Comparison of ENCODE assay signal across 19 cellular contexts in the genomic region with DNA sequence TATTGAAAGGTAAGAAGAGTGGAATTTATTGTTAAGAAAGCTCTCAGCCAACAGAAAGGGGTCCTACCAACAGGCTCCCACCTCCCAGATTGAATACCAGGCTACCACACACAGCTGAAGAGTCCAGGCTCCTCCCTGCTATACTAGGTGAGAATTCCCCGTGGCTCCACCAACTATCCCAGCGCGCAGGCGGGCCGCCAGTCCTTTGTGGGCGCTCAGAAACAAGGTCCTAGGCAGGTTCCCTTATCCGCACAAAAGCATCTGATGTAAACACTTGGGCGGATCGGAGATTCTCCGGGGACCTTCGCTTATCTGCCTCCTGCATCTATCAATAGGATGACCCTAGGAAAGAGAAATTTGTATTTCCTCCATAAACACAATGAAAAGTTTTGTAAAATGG.
DNase-seq lines count a peak whose midpoint lies in the region; ATAC-seq and TF ChIP-seq lines count a peak whose summit lies in the region.
"Had no signal": no experiment of that assay in that cellular context is flagged by ENCODE, and none has a peak within 500 bp of the region (broad histone marks: within the 10 kb centered on the region; RNA-seq: fewer than 3 reads in every experiment).

No MANE protein-coding gene starts in this region.

- intact Hi-C loops in upper lobe of right lung (cut with DNase I) = no loop called here

- no peak overlapping the region for H3K14ac ChIP-seq in H9 (ENCODE audit: insufficient read depth, low read length)

- H2BK120ac ChIP-seq in H9 (ENCODE audit: low read depth, low read length, poor library complexity, severe bottlenecking) = no peak overlapping the region

- H2BK15ac ChIP-seq in H9 (ENCODE audit: low read depth, low read length) = no peak overlapping the region

- ATAC-seq in upper lobe of right lung = no peak
- no peak for ATAC-seq in stimulated activated memory B cell treated with anti-CD40 and anti-IgM and Interleukin-4, amounts not matched to agents 10 μg/mL and 1 μg/mL and 100 μg/mL, for 72 hours

- H4K91ac ChIP-seq in H9 (ENCODE audit: insufficient read length, low read depth, low read length) = no peak overlapping the region

- WGBS in H9 (ENCODE audit: extremely low coverage, insufficient read length, low lambda C conversion rate) = no CpG with 5 or more reads among the region's 11 CpGs

- no peak overlapping the region for H2BK20ac ChIP-seq in H9 (ENCODE audit: low read depth, low read length, poor library complexity, severe bottlenecking)

- H3K23me2 ChIP-seq in H9 (ENCODE audit: insufficient read length, low read depth, low read length, poor library complexity, severe bottlenecking) = no peaks in the 10 kb centered on the region

- no peak overlapping the region for H4K8ac ChIP-seq in H9 (replicated peaks; ENCODE audit: insufficient read length, low read depth, low read length)

- H3K27me3 ChIP-seq in H9 (ENCODE audit: insufficient read depth, low read length) (no peaks in the 10 kb centered on the region), upper lobe of right lung (no peaks in the 10 kb centered on the region)
- H3K27me3 ChIP-seq: BE2C had no signal

- H3K4ac ChIP-seq in H9 (ENCODE audit: low read depth, low read length) = no peak overlapping the region

- TF ChIP-seq CTCF in H9 (conservative IDR thresholded peaks at IDR 0.05) = no peak
- TF ChIP-seq CTCF in upper lobe of right lung (IDR thresholded peaks at IDR 0.05) = no peak
- TF ChIP-seq CTCF in osteocyte (IDR thresholded peaks at IDR 0.05) = no peak

- no peak overlapping the region for H3K56ac ChIP-seq in H9 (ENCODE audit: insufficient read length, low read depth, low read length)

- H4K20me1 ChIP-seq in H9 (ENCODE audit: control insufficient read depth, insufficient read depth, insufficient read length) = no peaks in the 10 kb centered on the region

- H3K4me3 ChIP-seq in upper lobe of right lung = no peak overlapping the region

- peak overlapping the region in 1 of 3 experiments; percentile 10; a peak in 1 of 7 replicates for H3K27ac Mint-ChIP-seq in H9
- H3K27ac Mint-ChIP-seq in osteocyte (ENCODE audit: unreplicated experiment) = no peak overlapping the region
- H3K27ac Mint-ChIP-seq in stimulated activated memory B cell treated with anti-CD40 and anti-IgM and Interleukin-4, amounts not matched to agents 10 μg/mL and 1 μg/mL and 100 μg/mL, for 72 hours = no peak overlapping the region
- H3K27ac Mint-ChIP-seq: CD4-positive, CD25-positive, alpha-beta regulatory T cell; CD8-positive, alpha-beta memory T cell had no signal

- no peaks in the 10 kb centered on the region for H3K4me1 Mint-ChIP-seq in H9
- no peaks in the 10 kb centered on the region for H3K4me1 Mint-ChIP-seq in osteocyte (ENCODE audit: unreplicated experiment)
- H3K4me1 Mint-ChIP-seq in stimulated activated memory B cell treated with anti-CD40 and anti-IgM and Interleukin-4, amounts not matched to agents 10 μg/mL and 1 μg/mL and 100 μg/mL, for 72 hours = no peaks in the 10 kb centered on the region
- H3K4me1 Mint-ChIP-seq: CD4-positive, CD25-positive, alpha-beta regulatory T cell; CD8-positive, alpha-beta memory T cell had no signal

- H3K27ac ChIP-seq in H9 (ENCODE audit: insufficient read length, low read depth, low read length) (no peak overlapping the region), upper lobe of right lung (no peak overlapping the region)

- H3K36me3 Mint-ChIP-seq in H9 (ENCODE audit: insufficient read depth in 1 of 3, low read depth in 3 of 3) (no peaks in the 10 kb centered on the region), osteocyte (ENCODE audit: unreplicated experiment) (no peaks in the 10 kb centered on the region)
- H3K36me3 Mint-ChIP-seq in stimulated activated memory B cell treated with anti-CD40 and anti-IgM and Interleukin-4, amounts not matched to agents 10 μg/mL and 1 μg/mL and 100 μg/mL, for 72 hours = no peaks in the 10 kb centered on the region
- H3K36me3 Mint-ChIP-seq: CD4-positive, CD25-positive, alpha-beta regulatory T cell; CD8-positive, alpha-beta memory T cell had no signal

- no peak overlapping the region for H2AFZ ChIP-seq in H9 (ENCODE audit: low read length)

- H3K18ac ChIP-seq in H9 (ENCODE audit: insufficient read length, low read depth, low read length) = no peak overlapping the region

- H4K5ac ChIP-seq in H9 (ENCODE audit: insufficient read length, low read depth, low read length) = no peak overlapping the region

- H3K79me1 ChIP-seq in H9 (ENCODE audit: insufficient read depth, low read depth, low read length, poor library complexity, severe bottlenecking) = no peaks in the 10 kb centered on the region

- H3K9me3 Mint-ChIP-seq in H9 = no peaks in the 10 kb centered on the region
- no peaks in the 10 kb centered on the region for H3K9me3 Mint-ChIP-seq in osteocyte (ENCODE audit: unreplicated experiment)
- H3K9me3 Mint-ChIP-seq in stimulated activated memory B cell treated with anti-CD40 and anti-IgM and Interleukin-4, amounts not matched to agents 10 μg/mL and 1 μg/mL and 100 μg/mL, for 72 hours = no peaks in the 10 kb centered on the region

- H3K9me3 ChIP-seq in H9 (ENCODE audit: control insufficient read depth, low read depth, low read length) (no peaks in the 10 kb centered on the region), upper lobe of right lung (no peaks in the 10 kb centered on the region)
- H3K9me3 ChIP-seq: BE2C had no signal

- DNase-seq in H9 (peak; percentile 34), ecto neural progenitor cell (ENCODE audit: low spot score) (peak; percentile 45), islet precursor cell (peak; percentile 50), upper lobe of right lung (peak; percentile 46), NCI-H524 (lab: John Stamatoyannopoulos, UW) (no peak), osteocyte (ENCODE audit: extremely low spot score, unreplicated experiment) (no peak), glomerular visceral epithelial cell (ENCODE audit: extremely low spot score) (no peak)
- DNase-seq: ACHN; BE2C; C1 segment of cervical spinal cord; CD4-positive, CD25-positive, alpha-beta regulatory T cell; CD8-positive, alpha-beta memory T cell; COR-L47; DMS 273 treated with DMSO at 0.1 percent for 48 hours; DND-41; GDM1; GOT3; H7 had no signal

- H3K4me1 ChIP-seq in H9 (ENCODE audit: insufficient read depth, low read length) (no peaks in the 10 kb centered on the region), upper lobe of right lung (no peaks in the 10 kb centered on the region)
- H3K4me1 ChIP-seq: BE2C had no signal

- H2BK12ac ChIP-seq in H9 (ENCODE audit: insufficient read length, low read depth, low read length) = no peak overlapping the region

- no peaks in the 10 kb centered on the region for H3K79me2 ChIP-seq in H9 (ENCODE audit: insufficient read depth, low read length)

- H3K4me2 ChIP-seq in H9 (ENCODE audit: insufficient read depth, insufficient read length, low read length) = no peak overlapping the region

- no peak overlapping the region for H2BK5ac ChIP-seq in H9 (ENCODE audit: insufficient read length, low read length)

- no peak overlapping the region for H3K23ac ChIP-seq in H9 (ENCODE audit: insufficient read length, low read depth, low read length)

- H3K9ac ChIP-seq in H9 (ENCODE audit: extremely low read depth, insufficient read length, low read length) = no peak overlapping the region

- no peak overlapping the region for H2AK5ac ChIP-seq in H9 (ENCODE audit: insufficient read length, low read length)

- H3K36me3 ChIP-seq in upper lobe of right lung = no peaks in the 10 kb centered on the region
- H3K36me3 ChIP-seq: BE2C had no signal

- no peak overlapping the region for H3T11ph ChIP-seq in H9 (ENCODE audit: low read length)

- H3K27me3 Mint-ChIP-seq in H9 (ENCODE audit: low read depth) (no peaks in the 10 kb centered on the region; the same call in 1 of the 2 replicates), osteocyte (ENCODE audit: unreplicated experiment) (no peaks in the 10 kb centered on the region)
- no peaks in the 10 kb centered on the region for H3K27me3 Mint-ChIP-seq in stimulated activated memory B cell treated with anti-CD40 and anti-IgM and Interleukin-4, amounts not matched to agents 10 μg/mL and 1 μg/mL and 100 μg/mL, for 72 hours
- H3K27me3 Mint-ChIP-seq: CD4-positive, CD25-positive, alpha-beta regulatory T cell; CD8-positive, alpha-beta memory T cell had no signal

- H3K4me3 Mint-ChIP-seq in H9 (no peak overlapping the region), osteocyte (ENCODE audit: unreplicated experiment) (no peak overlapping the region)
- H3K4me3 Mint-ChIP-seq in stimulated activated memory B cell treated with anti-CD40 and anti-IgM and Interleukin-4, amounts not matched to agents 10 μg/mL and 1 μg/mL and 100 μg/mL, for 72 hours = no peak overlapping the region
- H3K4me3 Mint-ChIP-seq: CD4-positive, CD25-positive, alpha-beta regulatory T cell; CD8-positive, alpha-beta memory T cell had no signal

Comparison
In these comparisons a context has a peak if more than half of its experiments do, and no peak if none do; other contexts are left out.
1. DNase-seq: peak in H9 (single experiment), ecto neural progenitor cell (single experiment), islet precursor cell (single experiment) and upper lobe of right lung (single experiment); none in NCI-H524 (0 of 2), osteocyte (single experiment) and glomerular visceral epithelial cell (single experiment).